ENCODE assay signal across 9 cellular contexts in genomic region chr20:1427457-1428054, GRCh38. TPM values are rescaled to one million over a fixed set of nuclear protein-coding genes. Genes with fewer than 3 reads are reported as not detected.
DNase-seq lines count a peak whose midpoint lies in the region; ATAC-seq and TF ChIP-seq lines count a peak whose summit lies in the region.
"Had no signal": no experiment of that assay in that cellular context is flagged by ENCODE, and none has a peak within 500 bp of the region (broad histone marks: within the 10 kb centered on the region; RNA-seq: fewer than 3 reads in every experiment).

No MANE protein-coding gene starts in this region.

- H3K27ac ChIP-seq in HEK293 (ENCODE audit: extremely low read depth, low read depth, low read length) (no peak overlapping the region), ectodermal cell (ENCODE audit: insufficient read depth, low read depth, low read length, poor library complexity, severe bottlenecking) (peak overlapping the region; percentile 77)
- H3K27ac ChIP-seq: gastrocnemius medialis had no signal

- CTCF ChIA-PET in HEK293 (lab: Yijun Ruan, JAX): interaction anchor here (0.7 to 5.8 kb wide), 2 partner anchors 10 to 736 kb away, joined by 5 to 44 read pairs; no protein-coding TSS in a partner anchor

- H3K27me3 ChIP-seq in ectodermal cell (ENCODE audit: control insufficient read depth, insufficient read depth, low read length, poor library complexity, severe bottlenecking): no peaks in the 10 kb centered on the region
- H3K27me3 ChIP-seq: gastrocnemius medialis had no signal

- ATAC-seq in GM19351 (IDR thresholded peaks at IDR 0.05; ENCODE audit: unreplicated experiment) (no peak), esophagus mucosa (no peak)
- ATAC-seq: gastrocnemius medialis had no signal

- DNase-seq in NCI-H2196 (lab: John Stamatoyannopoulos, UW; ENCODE audit: unreplicated experiment) (peak; percentile 76), retina (peak; percentile 60), anterior cingulate cortex (lab: John Stamatoyannopoulos, UW) (no peak)
- DNase-seq: activated CD4-positive, CD25-positive, alpha-beta regulatory T cell treated with anti-CD3 and anti-CD28 coated beads, Interleukin-2, amount 50 U/mL, for 72 hours; gastrocnemius medialis had no signal

- WGBS in ectodermal cell, 2 experiments: 2 to 3% methylated on average over 3 of the region's 3 CpGs

- POLR2A ChIA-PET in HEK293 (lab: Yijun Ruan, JAX): no interaction called here

- H3K36me3 ChIP-seq in HEK293 (ENCODE audit: control insufficient read depth in 2 of 2, insufficient read depth in 1 of 2, low read length in 2 of 2): no peaks in the 10 kb centered on the region
- no peaks in the 10 kb centered on the region for H3K36me3 ChIP-seq in ectodermal cell (ENCODE audit: control insufficient read depth, insufficient read depth, low read length)
- H3K36me3 ChIP-seq: gastrocnemius medialis had no signal

- H3K4me1 ChIP-seq in HEK293 (ENCODE audit: control insufficient read depth, insufficient read depth, low read length): peaks cover 5% of the 10 kb centered on the region; the same call in 1 of the 2 replicates
- peaks cover 12% of the 10 kb centered on the region for H3K4me1 ChIP-seq in ectodermal cell (ENCODE audit: control insufficient read depth, insufficient read depth, low read length)
- H3K4me1 ChIP-seq: gastrocnemius medialis had no signal

- H3K9me3 ChIP-seq in HEK293 (ENCODE audit: control insufficient read depth, insufficient read depth, low read depth, low read length) (no peaks in the 10 kb centered on the region), ectodermal cell (ENCODE audit: control insufficient read depth, low read length) (no peaks in the 10 kb centered on the region)
- H3K9me3 ChIP-seq: gastrocnemius medialis had no signal

- peak; percentile 28; the same call in 1 of the 2 replicates for TF ChIP-seq CTCF in HEK293 (tag by site-specific recombination; IDR thresholded peaks at IDR 0.05)

- H3K4me3 ChIP-seq in HEK293 (ENCODE audit: low read depth, low read length) (no peak overlapping the region), ectodermal cell (ENCODE audit: insufficient read depth, low read depth, low read length) (peak overlapping the region; percentile 8)
- H3K4me3 ChIP-seq: gastrocnemius medialis had no signal

TF ChIP-seq in HEK293, 187 proteins besides CTCF, POLR2A, EP300 and RAD21 (continues in another document):
- TF ChIP-seq, protein P1, sequence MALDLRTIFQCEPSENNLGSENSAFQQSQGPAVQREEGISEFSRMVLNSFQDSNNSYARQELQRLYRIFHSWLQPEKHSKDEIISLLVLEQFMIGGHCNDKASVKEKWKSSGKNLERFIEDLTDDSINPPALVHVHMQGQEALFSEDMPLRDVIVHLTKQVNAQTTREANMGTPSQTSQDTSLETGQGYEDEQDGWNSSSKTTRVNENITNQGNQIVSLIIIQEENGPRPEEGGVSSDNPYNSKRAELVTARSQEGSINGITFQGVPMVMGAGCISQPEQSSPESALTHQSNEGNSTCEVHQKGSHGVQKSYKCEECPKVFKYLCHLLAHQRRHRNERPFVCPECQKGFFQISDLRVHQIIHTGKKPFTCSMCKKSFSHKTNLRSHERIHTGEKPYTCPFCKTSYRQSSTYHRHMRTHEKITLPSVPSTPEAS (tag by site-specific recombination; IDR thresholded peaks at IDR 0.05): no peak
- TF ChIP-seq ZBTB17 (tag by site-specific recombination; IDR thresholded peaks at IDR 0.05): 0 out of 2 replicates have a peak, but pooled peaks have one; percentile 32
- no peak for TF ChIP-seq ZNF239 (tag by site-specific recombination; IDR thresholded peaks at IDR 0.05)
- TF ChIP-seq ZBTB20 (tag by site-specific recombination; IDR thresholded peaks at IDR 0.05): 0 out of 2 replicates have a peak, but pooled peaks have one; percentile 11
- TF ChIP-seq ZNF677 (tag by site-specific recombination; IDR thresholded peaks at IDR 0.05): no peak
- no peak for TF ChIP-seq MZF1 (tag by site-specific recombination; IDR thresholded peaks at IDR 0.05; ENCODE audit: borderline replicate concordance)
- TF ChIP-seq ZNF837 (tag by site-specific recombination; IDR thresholded peaks at IDR 0.05): no peak
- no peak for TF ChIP-seq ZNF501 (tag by site-specific recombination; IDR thresholded peaks at IDR 0.05)
- TF ChIP-seq HOXC10 (CRISPR knock-in tag; IDR thresholded peaks at IDR 0.05): no peak
- TF ChIP-seq ZNF621 (tag by site-specific recombination; IDR thresholded peaks at IDR 0.05): no peak
- no peak for TF ChIP-seq ZNF449 (tag by site-specific recombination; IDR thresholded peaks at IDR 0.05)
- no peak for TF ChIP-seq ZNF223 (tag by site-specific recombination; IDR thresholded peaks at IDR 0.05)
- TF ChIP-seq ZIC2 (tag by site-specific recombination; IDR thresholded peaks at IDR 0.05): peak; percentile 99
- no peak for TF ChIP-seq OSR2 (tag by site-specific recombination; IDR thresholded peaks at IDR 0.05)
- TF ChIP-seq ZNF341 (tag by site-specific recombination; IDR thresholded peaks at IDR 0.05; ENCODE audit: low read depth): peak; percentile 67
- peak; percentile 30; the same call in 1 of the 2 replicates for TF ChIP-seq GLIS1 (tag by site-specific recombination; IDR thresholded peaks at IDR 0.05)
- TF ChIP-seq, protein P2, sequence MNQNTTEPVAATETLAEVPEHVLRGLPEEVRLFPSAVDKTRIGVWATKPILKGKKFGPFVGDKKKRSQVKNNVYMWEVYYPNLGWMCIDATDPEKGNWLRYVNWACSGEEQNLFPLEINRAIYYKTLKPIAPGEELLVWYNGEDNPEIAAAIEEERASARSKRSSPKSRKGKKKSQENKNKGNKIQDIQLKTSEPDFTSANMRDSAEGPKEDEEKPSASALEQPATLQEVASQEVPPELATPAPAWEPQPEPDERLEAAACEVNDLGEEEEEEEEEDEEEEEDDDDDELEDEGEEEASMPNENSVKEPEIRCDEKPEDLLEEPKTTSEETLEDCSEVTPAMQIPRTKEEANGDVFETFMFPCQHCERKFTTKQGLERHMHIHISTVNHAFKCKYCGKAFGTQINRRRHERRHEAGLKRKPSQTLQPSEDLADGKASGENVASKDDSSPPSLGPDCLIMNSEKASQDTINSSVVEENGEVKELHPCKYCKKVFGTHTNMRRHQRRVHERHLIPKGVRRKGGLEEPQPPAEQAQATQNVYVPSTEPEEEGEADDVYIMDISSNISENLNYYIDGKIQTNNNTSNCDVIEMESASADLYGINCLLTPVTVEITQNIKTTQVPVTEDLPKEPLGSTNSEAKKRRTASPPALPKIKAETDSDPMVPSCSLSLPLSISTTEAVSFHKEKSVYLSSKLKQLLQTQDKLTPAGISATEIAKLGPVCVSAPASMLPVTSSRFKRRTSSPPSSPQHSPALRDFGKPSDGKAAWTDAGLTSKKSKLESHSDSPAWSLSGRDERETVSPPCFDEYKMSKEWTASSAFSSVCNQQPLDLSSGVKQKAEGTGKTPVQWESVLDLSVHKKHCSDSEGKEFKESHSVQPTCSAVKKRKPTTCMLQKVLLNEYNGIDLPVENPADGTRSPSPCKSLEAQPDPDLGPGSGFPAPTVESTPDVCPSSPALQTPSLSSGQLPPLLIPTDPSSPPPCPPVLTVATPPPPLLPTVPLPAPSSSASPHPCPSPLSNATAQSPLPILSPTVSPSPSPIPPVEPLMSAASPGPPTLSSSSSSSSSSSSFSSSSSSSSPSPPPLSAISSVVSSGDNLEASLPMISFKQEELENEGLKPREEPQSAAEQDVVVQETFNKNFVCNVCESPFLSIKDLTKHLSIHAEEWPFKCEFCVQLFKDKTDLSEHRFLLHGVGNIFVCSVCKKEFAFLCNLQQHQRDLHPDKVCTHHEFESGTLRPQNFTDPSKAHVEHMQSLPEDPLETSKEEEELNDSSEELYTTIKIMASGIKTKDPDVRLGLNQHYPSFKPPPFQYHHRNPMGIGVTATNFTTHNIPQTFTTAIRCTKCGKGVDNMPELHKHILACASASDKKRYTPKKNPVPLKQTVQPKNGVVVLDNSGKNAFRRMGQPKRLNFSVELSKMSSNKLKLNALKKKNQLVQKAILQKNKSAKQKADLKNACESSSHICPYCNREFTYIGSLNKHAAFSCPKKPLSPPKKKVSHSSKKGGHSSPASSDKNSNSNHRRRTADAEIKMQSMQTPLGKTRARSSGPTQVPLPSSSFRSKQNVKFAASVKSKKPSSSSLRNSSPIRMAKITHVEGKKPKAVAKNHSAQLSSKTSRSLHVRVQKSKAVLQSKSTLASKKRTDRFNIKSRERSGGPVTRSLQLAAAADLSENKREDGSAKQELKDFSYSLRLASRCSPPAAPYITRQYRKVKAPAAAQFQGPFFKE (tag by site-specific recombination; IDR thresholded peaks at IDR 0.05; ENCODE audit: borderline replicate concordance): no peak
- TF ChIP-seq ZNF624 (tag by site-specific recombination; IDR thresholded peaks at IDR 0.05): no peak
- TF ChIP-seq SCRT1 (tag by site-specific recombination; IDR thresholded peaks at IDR 0.05; ENCODE audit: borderline replicate concordance): peak; percentile 27; the same call in 1 of the 2 replicates

RNA-seq across cellular contexts. Expression of gene FKBP1A, which starts 34.7 kb away (rescaled TPM):
- 239 TPM for polyA plus RNA-seq in ectodermal cell (2013, experiment 1 of 4)
- polyA plus RNA-seq in ectodermal cell (2013, experiment 2 of 4): 230 TPM
- polyA plus RNA-seq in ectodermal cell (2013, experiment 3 of 4): 183 TPM
- polyA plus RNA-seq in ectodermal cell (2013, experiment 4 of 4): 182 TPM
- total RNA-seq in esophagus mucosa: 164 TPM

RNA-seq across cellular contexts. Expression of gene NSFL1C, which starts 39.1 kb away (rescaled TPM):
- 87.6 TPM for polyA plus RNA-seq in ectodermal cell (2013, experiment 1 of 4)
- 83.0 TPM for polyA plus RNA-seq in ectodermal cell (2013, experiment 2 of 4)
- polyA plus RNA-seq in ectodermal cell (2013, experiment 3 of 4): 52.5 TPM
- 52.6 TPM for polyA plus RNA-seq in ectodermal cell (2013, experiment 4 of 4)
- total RNA-seq in esophagus mucosa: 88.7 TPM

Comparison
In these comparisons a context has a peak if more than half of its experiments do, and no peak if none do; other contexts are left out.
1. DNase-seq: peak in NCI-H2196 (single experiment) and retina (single experiment); none in anterior cingulate cortex (0 of 58).